1 cellular context compared by ENCODE assay signal in the genomic region with DNA sequence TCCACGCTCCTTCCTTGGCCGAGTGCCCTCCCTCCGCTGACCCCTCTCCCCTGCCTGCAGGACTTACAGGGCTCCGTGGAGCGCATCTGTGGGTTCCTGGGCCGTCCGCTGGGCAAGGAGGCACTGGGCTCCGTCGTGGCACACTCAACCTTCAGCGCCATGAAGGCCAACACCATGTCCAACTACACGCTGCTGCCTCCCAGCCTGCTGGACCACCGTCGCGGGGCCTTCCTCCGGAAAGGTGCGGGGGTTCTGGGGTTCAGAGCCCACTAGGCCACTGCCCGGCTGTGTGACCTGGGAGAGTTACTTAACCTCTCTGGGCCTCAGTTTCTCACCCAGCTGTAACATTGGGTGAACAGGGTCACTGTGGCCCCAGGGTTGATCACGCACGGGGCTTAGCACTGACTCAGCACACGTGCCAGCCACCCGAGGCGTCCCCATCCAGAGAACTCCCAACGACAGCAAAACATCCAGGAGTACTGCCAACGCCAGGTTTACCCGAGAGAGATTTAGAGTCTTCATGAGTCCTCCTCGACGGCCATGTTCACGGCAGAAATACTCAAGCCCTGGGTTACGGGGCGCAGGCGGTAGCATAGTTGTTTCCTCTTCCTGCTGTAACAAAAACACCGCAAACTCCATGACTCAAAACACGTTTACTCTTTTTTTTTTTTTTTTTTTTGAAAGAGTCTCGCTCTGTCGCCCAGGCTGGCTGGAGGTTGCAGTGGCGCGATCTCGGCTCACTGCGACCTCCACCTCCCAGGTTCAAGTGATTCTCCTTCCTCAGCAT.
TF ChIP-seq lines count a peak whose summit lies in the region.

No MANE protein-coding gene starts in this region.

TF ChIP-seq in H1, 55 proteins besides CTCF, POLR2A, EP300 and RAD21:
- TF ChIP-seq SIX5 (IDR thresholded peaks at IDR 0.05; ENCODE audit: low read depth, low read length) (no peak), SIRT6 (IDR thresholded peaks at IDR 0.05; ENCODE audit: low read length) (no peak), CEBPB (IDR thresholded peaks at IDR 0.05; ENCODE audit: low read depth, low read length) (no peak), SIN3A (conservative IDR thresholded peaks at IDR 0.05 in 1 of 2, IDR thresholded peaks at IDR 0.05 in 1 of 2; ENCODE audit: low read depth in 1 of 2, low read length in 2 of 2) (no peak), FOSL1 (IDR thresholded peaks at IDR 0.05; ENCODE audit: insufficient read depth, low read depth, low read length) (no peak), CTBP2 (IDR thresholded peaks at IDR 0.05; ENCODE audit: borderline replicate concordance, insufficient read depth, insufficient read length, low read length) (no peak), TAF1 (IDR thresholded peaks at IDR 0.05; ENCODE audit: low read depth, low read length) (no peak), CREB1 (IDR thresholded peaks at IDR 0.05) (no peak), RBBP5 (IDR thresholded peaks at IDR 0.05; ENCODE audit: borderline replicate concordance, low read depth, low read length) (no peak), POLR2AphosphoS5 (IDR thresholded peaks at IDR 0.05; ENCODE audit: low read depth, low read length) (no peak)
- TF ChIP-seq, protein P1, sequence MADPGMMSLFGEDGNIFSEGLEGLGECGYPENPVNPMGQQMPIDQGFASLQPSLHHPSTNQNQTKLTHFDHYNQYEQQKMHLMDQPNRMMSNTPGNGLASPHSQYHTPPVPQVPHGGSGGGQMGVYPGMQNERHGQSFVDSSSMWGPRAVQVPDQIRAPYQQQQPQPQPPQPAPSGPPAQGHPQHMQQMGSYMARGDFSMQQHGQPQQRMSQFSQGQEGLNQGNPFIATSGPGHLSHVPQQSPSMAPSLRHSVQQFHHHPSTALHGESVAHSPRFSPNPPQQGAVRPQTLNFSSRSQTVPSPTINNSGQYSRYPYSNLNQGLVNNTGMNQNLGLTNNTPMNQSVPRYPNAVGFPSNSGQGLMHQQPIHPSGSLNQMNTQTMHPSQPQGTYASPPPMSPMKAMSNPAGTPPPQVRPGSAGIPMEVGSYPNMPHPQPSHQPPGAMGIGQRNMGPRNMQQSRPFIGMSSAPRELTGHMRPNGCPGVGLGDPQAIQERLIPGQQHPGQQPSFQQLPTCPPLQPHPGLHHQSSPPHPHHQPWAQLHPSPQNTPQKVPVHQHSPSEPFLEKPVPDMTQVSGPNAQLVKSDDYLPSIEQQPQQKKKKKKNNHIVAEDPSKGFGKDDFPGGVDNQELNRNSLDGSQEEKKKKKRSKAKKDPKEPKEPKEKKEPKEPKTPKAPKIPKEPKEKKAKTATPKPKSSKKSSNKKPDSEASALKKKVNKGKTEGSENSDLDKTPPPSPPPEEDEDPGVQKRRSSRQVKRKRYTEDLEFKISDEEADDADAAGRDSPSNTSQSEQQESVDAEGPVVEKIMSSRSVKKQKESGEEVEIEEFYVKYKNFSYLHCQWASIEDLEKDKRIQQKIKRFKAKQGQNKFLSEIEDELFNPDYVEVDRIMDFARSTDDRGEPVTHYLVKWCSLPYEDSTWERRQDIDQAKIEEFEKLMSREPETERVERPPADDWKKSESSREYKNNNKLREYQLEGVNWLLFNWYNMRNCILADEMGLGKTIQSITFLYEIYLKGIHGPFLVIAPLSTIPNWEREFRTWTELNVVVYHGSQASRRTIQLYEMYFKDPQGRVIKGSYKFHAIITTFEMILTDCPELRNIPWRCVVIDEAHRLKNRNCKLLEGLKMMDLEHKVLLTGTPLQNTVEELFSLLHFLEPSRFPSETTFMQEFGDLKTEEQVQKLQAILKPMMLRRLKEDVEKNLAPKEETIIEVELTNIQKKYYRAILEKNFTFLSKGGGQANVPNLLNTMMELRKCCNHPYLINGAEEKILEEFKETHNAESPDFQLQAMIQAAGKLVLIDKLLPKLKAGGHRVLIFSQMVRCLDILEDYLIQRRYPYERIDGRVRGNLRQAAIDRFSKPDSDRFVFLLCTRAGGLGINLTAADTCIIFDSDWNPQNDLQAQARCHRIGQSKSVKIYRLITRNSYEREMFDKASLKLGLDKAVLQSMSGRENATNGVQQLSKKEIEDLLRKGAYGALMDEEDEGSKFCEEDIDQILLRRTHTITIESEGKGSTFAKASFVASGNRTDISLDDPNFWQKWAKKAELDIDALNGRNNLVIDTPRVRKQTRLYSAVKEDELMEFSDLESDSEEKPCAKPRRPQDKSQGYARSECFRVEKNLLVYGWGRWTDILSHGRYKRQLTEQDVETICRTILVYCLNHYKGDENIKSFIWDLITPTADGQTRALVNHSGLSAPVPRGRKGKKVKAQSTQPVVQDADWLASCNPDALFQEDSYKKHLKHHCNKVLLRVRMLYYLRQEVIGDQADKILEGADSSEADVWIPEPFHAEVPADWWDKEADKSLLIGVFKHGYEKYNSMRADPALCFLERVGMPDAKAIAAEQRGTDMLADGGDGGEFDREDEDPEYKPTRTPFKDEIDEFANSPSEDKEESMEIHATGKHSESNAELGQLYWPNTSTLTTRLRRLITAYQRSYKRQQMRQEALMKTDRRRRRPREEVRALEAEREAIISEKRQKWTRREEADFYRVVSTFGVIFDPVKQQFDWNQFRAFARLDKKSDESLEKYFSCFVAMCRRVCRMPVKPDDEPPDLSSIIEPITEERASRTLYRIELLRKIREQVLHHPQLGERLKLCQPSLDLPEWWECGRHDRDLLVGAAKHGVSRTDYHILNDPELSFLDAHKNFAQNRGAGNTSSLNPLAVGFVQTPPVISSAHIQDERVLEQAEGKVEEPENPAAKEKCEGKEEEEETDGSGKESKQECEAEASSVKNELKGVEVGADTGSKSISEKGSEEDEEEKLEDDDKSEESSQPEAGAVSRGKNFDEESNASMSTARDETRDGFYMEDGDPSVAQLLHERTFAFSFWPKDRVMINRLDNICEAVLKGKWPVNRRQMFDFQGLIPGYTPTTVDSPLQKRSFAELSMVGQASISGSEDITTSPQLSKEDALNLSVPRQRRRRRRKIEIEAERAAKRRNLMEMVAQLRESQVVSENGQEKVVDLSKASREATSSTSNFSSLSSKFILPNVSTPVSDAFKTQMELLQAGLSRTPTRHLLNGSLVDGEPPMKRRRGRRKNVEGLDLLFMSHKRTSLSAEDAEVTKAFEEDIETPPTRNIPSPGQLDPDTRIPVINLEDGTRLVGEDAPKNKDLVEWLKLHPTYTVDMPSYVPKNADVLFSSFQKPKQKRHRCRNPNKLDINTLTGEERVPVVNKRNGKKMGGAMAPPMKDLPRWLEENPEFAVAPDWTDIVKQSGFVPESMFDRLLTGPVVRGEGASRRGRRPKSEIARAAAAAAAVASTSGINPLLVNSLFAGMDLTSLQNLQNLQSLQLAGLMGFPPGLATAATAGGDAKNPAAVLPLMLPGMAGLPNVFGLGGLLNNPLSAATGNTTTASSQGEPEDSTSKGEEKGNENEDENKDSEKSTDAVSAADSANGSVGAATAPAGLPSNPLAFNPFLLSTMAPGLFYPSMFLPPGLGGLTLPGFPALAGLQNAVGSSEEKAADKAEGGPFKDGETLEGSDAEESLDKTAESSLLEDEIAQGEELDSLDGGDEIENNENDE (IDR thresholded peaks at IDR 0.05; ENCODE audit: insufficient replicate concordance, low read length) = no peak
